In the genomic region with DNA sequence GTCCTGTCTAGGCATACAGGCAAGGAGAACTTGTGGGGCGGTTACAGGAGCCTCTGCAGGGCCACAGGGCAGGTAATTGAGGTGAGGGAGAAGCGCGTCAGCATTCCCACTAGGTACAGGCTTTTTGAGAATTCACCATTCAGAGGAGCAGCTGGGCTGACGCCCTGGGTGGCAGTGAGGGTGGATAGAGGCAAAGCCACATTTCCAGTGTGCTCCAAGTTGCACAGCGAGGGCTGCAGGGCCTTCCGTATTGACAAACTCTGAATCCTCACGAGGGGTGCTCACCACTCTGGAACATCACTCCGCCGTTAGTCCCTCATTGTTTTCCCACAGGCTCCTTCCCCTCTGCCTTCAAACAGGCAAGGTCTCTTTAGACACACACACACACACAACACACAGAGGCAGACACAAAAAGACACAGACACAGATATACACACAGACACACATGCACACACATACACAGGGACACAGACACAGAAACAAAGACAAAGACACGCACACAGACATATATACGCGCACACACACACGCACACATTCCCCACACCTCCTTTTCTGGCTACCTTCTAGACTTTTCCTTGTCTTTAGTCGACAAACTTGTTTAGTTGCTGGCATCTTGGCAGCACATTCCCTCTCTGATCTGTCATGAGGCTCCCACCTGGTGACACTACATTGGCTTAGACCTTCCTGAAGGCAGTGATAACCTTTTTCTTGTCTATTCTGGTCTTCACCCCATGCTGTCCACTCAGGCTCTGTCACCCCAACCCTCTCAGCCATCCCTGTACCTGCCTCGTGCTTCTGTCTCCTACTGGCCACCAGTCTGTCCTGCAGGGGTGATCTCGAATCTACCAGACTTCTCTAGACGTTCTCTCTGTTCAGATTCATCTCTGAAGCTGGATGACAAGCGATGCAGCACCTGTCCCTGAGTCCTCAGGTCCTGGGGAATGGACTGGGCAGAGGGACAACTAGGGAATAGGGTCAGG, we compare ENCODE assay signal across 25 cellular contexts.
DNase-seq lines count a peak whose midpoint lies in the region; ATAC-seq and TF ChIP-seq lines count a peak whose summit lies in the region.
"Had no signal": no experiment of that assay in that cellular context is flagged by ENCODE, and none has a peak within 500 bp of the region (broad histone marks: within the 10 kb centered on the region; RNA-seq: fewer than 3 reads in every experiment).

No MANE protein-coding gene starts in this region.

- H3K36me3 ChIP-seq in breast epithelium (no peaks in the 10 kb centered on the region), WERI-Rb-1 (no peaks in the 10 kb centered on the region), gastrocnemius medialis (no peaks in the 10 kb centered on the region)
- H3K36me3 ChIP-seq: adrenal gland, neutrophil, spleen had no signal

- H3K27ac Mint-ChIP-seq in MCF 10A (ENCODE audit: low read depth, unreplicated experiment) (no peak overlapping the region), glutamatergic neuron (ENCODE audit: unreplicated experiment) (peak overlapping the region; percentile 1)
- H3K27ac Mint-ChIP-seq: activated CD4-positive, alpha-beta T cell treated with anti-CD3 and anti-CD28 coated beads for 36 hours; activated T-cell treated with anti-CD3 and anti-CD28 coated beads, Interleukin-2, amount 50 U/mL, for 24 hours; HFFc6; immature natural killer cell had no signal

- H3K4me3 ChIP-seq in breast epithelium (no peak overlapping the region), WERI-Rb-1 (ENCODE audit: low read depth, low read length) (no peak overlapping the region), gastrocnemius medialis (no peak overlapping the region)
- H3K4me3 ChIP-seq: adrenal gland, spleen had no signal

- H3K4me3 Mint-ChIP-seq in MCF 10A (ENCODE audit: unreplicated experiment) = no peak overlapping the region
- no peak overlapping the region for H3K4me3 Mint-ChIP-seq in glutamatergic neuron (ENCODE audit: unreplicated experiment)
- H3K4me3 Mint-ChIP-seq: activated CD4-positive, alpha-beta T cell treated with anti-CD3 and anti-CD28 coated beads for 36 hours; activated T-cell treated with anti-CD3 and anti-CD28 coated beads, Interleukin-2, amount 50 U/mL, for 24 hours; HFFc6; immature natural killer cell had no signal

- intact Hi-C loops in breast epithelium (cut with DNase I; ENCODE audit: low total_unique reads) = no loop called here
- intact Hi-C loops in MCF 10A (cut with micrococcal nuclease) = loop anchor here (10.0 kb wide), 2 partner anchors 157 to 307 kb away; no protein-coding TSS in a partner anchor
- intact Hi-C loops in gastrocnemius medialis (cut with DNase I; ENCODE audit: low total_unique reads) = loop anchor here (10.0 kb wide), 1 partner anchor 447 kb away; a partner anchor contains a TSS

- CTCF ChIA-PET in MCF 10A (lab: Yijun Ruan, JAX) = interaction anchor here (0.6 to 1.7 kb wide), 12 partner anchors 11 to 272 kb away, joined by 3 to 5 read pairs (median 3); no protein-coding TSS in a partner anchor

- peaks cover 41% of the 10 kb centered on the region for H3K27me3 Mint-ChIP-seq in MCF 10A (ENCODE audit: insufficient read depth, unreplicated experiment)
- peaks cover 1% of the 10 kb centered on the region for H3K27me3 Mint-ChIP-seq in glutamatergic neuron (ENCODE audit: unreplicated experiment)

- no peak for TF ChIP-seq CTCF in breast epithelium (IDR thresholded peaks at IDR 0.05)
- TF ChIP-seq CTCF in MCF 10A (IDR thresholded peaks at IDR 0.05; ENCODE audit: unreplicated experiment) = no peak
- peak; percentile 48 for TF ChIP-seq CTCF in WERI-Rb-1 (IDR thresholded peaks at IDR 0.05; ENCODE audit: low read depth, low read length)
- no peak for TF ChIP-seq CTCF in glutamatergic neuron (IDR thresholded peaks at IDR 0.05; ENCODE audit: partially characterized antibody, unreplicated experiment)
- TF ChIP-seq CTCF in gastrocnemius medialis (IDR thresholded peaks at IDR 0.05 in 4 of 5, conservative IDR thresholded peaks at IDR 0.05 in 1 of 5) = no peak

- in situ Hi-C loops in gastrocnemius medialis (cut with MboI; ENCODE audit: low sequenced_read_pairs in 4 of 4) = loop anchor here in 2 of 4 donors (5.0 to 25.0 kb wide), 3 partner anchors 85 to 280 kb away; no protein-coding TSS in a partner anchor

- DNase-seq in breast epithelium (ENCODE audit: low spot score in 2 of 2) = no peak
- DNase-seq in MCF 10A (ENCODE audit: unreplicated experiment) = no peak
- DNase-seq in WERI-Rb-1 = no peak
- DNase-seq in glutamatergic neuron = no peak
- no peak for DNase-seq in gastrocnemius medialis
- no peak for DNase-seq in NCI-H1048 (lab: John Stamatoyannopoulos, UW)
- DNase-seq: activated CD4-positive, alpha-beta T cell treated with anti-CD3 and anti-CD28 coated beads for 36 hours; activated CD8-positive, alpha-beta memory T cell treated with anti-CD3 and anti-CD28 coated beads for 24 hours; activated T-cell treated with anti-CD3 and anti-CD28 coated beads, Interleukin-2, amount 50 U/mL, for 24 hours; adrenal gland; EL; HFFc6; immature natural killer cell; NCI-H1092 treated with DMSO at 0.1 percent for 48 hours; NCI-H1930; NCI-H345; NCI-H774; OCI-M1; spleen; stimulated activated CD4-positive, alpha-beta T cell treated with anti-CD3 and anti-CD28 coated beads, Interleukin-4, amount 100 ng/mL, for 24 hours; trophoblast cell had no signal

- H3K4me1 ChIP-seq in breast epithelium = no peaks in the 10 kb centered on the region
- H3K4me1 ChIP-seq in gastrocnemius medialis = peaks cover 19 to 30% of the 10 kb centered on the region in 2 donors

- H3K9me3 Mint-ChIP-seq in MCF 10A (ENCODE audit: unreplicated experiment) (no peaks in the 10 kb centered on the region), glutamatergic neuron (ENCODE audit: unreplicated experiment) (peaks cover 3% of the 10 kb centered on the region)
- H3K9me3 Mint-ChIP-seq: activated T-cell treated with anti-CD3 and anti-CD28 coated beads, Interleukin-2, amount 50 U/mL, for 24 hours; HFFc6; immature natural killer cell had no signal

- no TSS peak for BruUV-seq in MCF 10A (replicated peaks; lab: Mats Ljungman, UMichigan)

- H3K36me3 Mint-ChIP-seq in MCF 10A (ENCODE audit: insufficient read depth, unreplicated experiment) (no peaks in the 10 kb centered on the region), glutamatergic neuron (ENCODE audit: unreplicated experiment) (no peaks in the 10 kb centered on the region)
- H3K36me3 Mint-ChIP-seq: immature natural killer cell had no signal

- H3K27ac ChIP-seq in breast epithelium = peak overlapping the region; percentile 45 to 76
- no peak overlapping the region for H3K27ac ChIP-seq in WERI-Rb-1
- H3K27ac ChIP-seq in gastrocnemius medialis = peak overlapping the region in 3 of 4 donors; percentile 70 to 80 (median 73)
- H3K27ac ChIP-seq: 22Rv1, adrenal gland, neutrophil had no signal

- TF ChIP-seq POLR2A in breast epithelium (IDR thresholded peaks at IDR 0.05) = no peak
- TF ChIP-seq POLR2A in gastrocnemius medialis (IDR thresholded peaks at IDR 0.05) = no peak

- POLR2A ChIA-PET in MCF 10A (lab: Yijun Ruan, JAX) = no interaction called here

- no peaks in the 10 kb centered on the region for H3K4me1 Mint-ChIP-seq in MCF 10A (ENCODE audit: insufficient read depth, unreplicated experiment)
- peaks cover 22% of the 10 kb centered on the region for H3K4me1 Mint-ChIP-seq in glutamatergic neuron (ENCODE audit: low read depth, unreplicated experiment)

- no peaks in the 10 kb centered on the region for H3K9me3 ChIP-seq in breast epithelium
- no peaks in the 10 kb centered on the region for H3K9me3 ChIP-seq in WERI-Rb-1 (ENCODE audit: severe bottlenecking)
- no peaks in the 10 kb centered on the region for H3K9me3 ChIP-seq in gastrocnemius medialis
- H3K9me3 ChIP-seq: adrenal gland, neutrophil, spleen had no signal

- ATAC-seq in gastrocnemius medialis (no peak), HG03469 (IDR thresholded peaks at IDR 0.05; ENCODE audit: unreplicated experiment) (no peak), GM19452 (IDR thresholded peaks at IDR 0.05; ENCODE audit: unreplicated experiment) (no peak)
- ATAC-seq: activated CD4-positive, alpha-beta T cell treated with anti-CD3 and anti-CD28 coated beads for 36 hours had no signal

- no peaks in the 10 kb centered on the region for H3K27me3 ChIP-seq in breast epithelium
- H3K27me3 ChIP-seq in WERI-Rb-1 (ENCODE audit: insufficient read depth, low read depth, severe bottlenecking) = no peaks in the 10 kb centered on the region
- H3K27me3 ChIP-seq in gastrocnemius medialis = no peaks in the 10 kb centered on the region
